In the genomic region with DNA sequence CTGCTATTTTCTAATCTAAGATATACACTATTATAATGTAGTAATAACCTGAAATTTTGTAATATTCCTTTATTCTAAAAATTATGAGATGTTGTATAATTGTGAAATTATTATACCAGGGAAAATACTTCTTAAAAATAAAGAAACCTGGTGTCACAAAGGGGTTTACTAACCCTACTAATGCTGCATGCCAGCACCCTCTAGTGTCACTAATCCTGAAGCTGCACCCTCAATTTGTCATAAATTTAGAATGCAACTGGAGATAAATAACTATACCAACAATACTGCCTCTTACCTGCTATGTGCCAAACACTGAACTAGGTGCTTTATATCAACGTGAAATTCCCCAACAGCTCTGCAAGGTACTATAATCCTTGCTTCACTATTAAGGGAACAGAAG, we compare ENCODE assay signal across 10 cellular contexts. TPM values are rescaled to one million over a fixed set of nuclear protein-coding genes. Genes with fewer than 3 reads are reported as not detected.
DNase-seq lines count a peak whose midpoint lies in the region; ATAC-seq and TF ChIP-seq lines count a peak whose summit lies in the region.
"Had no signal": no experiment of that assay in that cellular context is flagged by ENCODE, and none has a peak within 500 bp of the region (broad histone marks: within the 10 kb centered on the region; RNA-seq: fewer than 3 reads in every experiment).

No MANE protein-coding gene starts in this region.

- ATAC-seq in gastroesophageal sphincter: no peak

- TF ChIP-seq EP300 in gastroesophageal sphincter (IDR thresholded peaks at IDR 0.05): no peak

- H3K27ac ChIP-seq in dorsolateral prefrontal cortex (no peak overlapping the region), gastroesophageal sphincter (no peak overlapping the region)

- peaks cover 0 to under 1% (median 0%) of the 10 kb centered on the region in 3 donors for H3K4me1 ChIP-seq in gastroesophageal sphincter
- H3K4me1 ChIP-seq: Caco-2 had no signal

- H3K27ac Mint-ChIP-seq in progenitor cell of endocrine pancreas: no peak overlapping the region

- no peaks in the 10 kb centered on the region for H3K27me3 Mint-ChIP-seq in progenitor cell of endocrine pancreas

- H3K4me1 Mint-ChIP-seq in progenitor cell of endocrine pancreas (ENCODE audit: low read depth): no peaks in the 10 kb centered on the region

- 80% methylated on average over 1 of the region's 1 CpG; no CpG with 5 or more reads in 1 of the 2 donors for WGBS in gastroesophageal sphincter (ENCODE audit: low coverage in 1 of 2), 2 donors

- intact Hi-C loops in dorsolateral prefrontal cortex (cut with DNase I): loop anchor here (2.0 to 5.0 kb wide), 4 partner anchors 44 to 184 kb away; a partner anchor contains a TSS

- H3K9me3 ChIP-seq in gastroesophageal sphincter: no peaks in the 10 kb centered on the region
- H3K9me3 ChIP-seq: Caco-2 had no signal

- peaks cover 8% of the 10 kb centered on the region for H3K36me3 Mint-ChIP-seq in progenitor cell of endocrine pancreas (ENCODE audit: insufficient read depth)

- no peak for TF ChIP-seq POLR2A in gastroesophageal sphincter (IDR thresholded peaks at IDR 0.05)

- H3K36me3 ChIP-seq in gastroesophageal sphincter: peaks cover 3 to 73% of the 10 kb centered on the region in 2 donors

- H3K4me3 ChIP-seq in dorsolateral prefrontal cortex (no peak overlapping the region), gastroesophageal sphincter (no peak overlapping the region)

- H3K27me3 ChIP-seq in dorsolateral prefrontal cortex (no peaks in the 10 kb centered on the region), gastroesophageal sphincter (no peaks in the 10 kb centered on the region)

- DNase-seq in NCI-H2196 treated with DMSO at 0.1 percent for 48 hours (lab: John Stamatoyannopoulos, UW; ENCODE audit: unreplicated experiment) (peak; percentile 1), NCI-H2196 (lab: John Stamatoyannopoulos, UW; ENCODE audit: unreplicated experiment) (no peak), NCI-H2171 (lab: John Stamatoyannopoulos, UW) (peak; percentile 5), dorsolateral prefrontal cortex (peak in 1 of 10 donors; percentile 18), progenitor cell of endocrine pancreas (ENCODE audit: low spot score, unreplicated experiment) (no peak), NCI-H1436 treated with DMSO at 0.1 percent for 48 hours (lab: John Stamatoyannopoulos, UW) (no peak)
- no peak for DNase-seq in stimulated activated naive CD4-positive, alpha-beta T cell treated with Interleukin-2 at 50 U/mL for 16 hours (lab: John Stamatoyannopoulos, UW)
- DNase-seq: amniotic stem cell had no signal

- H3K9me3 Mint-ChIP-seq in progenitor cell of endocrine pancreas (ENCODE audit: low read depth): no peaks in the 10 kb centered on the region

- TF ChIP-seq CTCF in dorsolateral prefrontal cortex (IDR thresholded peaks at IDR 0.05 in 54 of 56, conservative IDR thresholded peaks at IDR 0.05 in 2 of 56; ENCODE audit: low read depth in 1 of 56, partially characterized antibody in 56 of 56): peak; percentile 15 to 84 (median 58)
- peak; percentile 55 for TF ChIP-seq CTCF in progenitor cell of endocrine pancreas (IDR thresholded peaks at IDR 0.05; ENCODE audit: unreplicated experiment)
- peak in 1 of 4 experiments; percentile 17 for TF ChIP-seq CTCF in gastroesophageal sphincter (IDR thresholded peaks at IDR 0.05)

- no peak overlapping the region for H3K4me3 Mint-ChIP-seq in progenitor cell of endocrine pancreas (ENCODE audit: low read depth)

RNA-seq across cellular contexts. Expression of a gene that starts 30.8 kb away (rescaled TPM):
- 100 to 1,000 TPM in 1 of 120 experiments, 10 to 100 TPM in 119; 52.7 to 101 (median 73.9) TPM for total RNA-seq in dorsolateral prefrontal cortex
- total RNA-seq in progenitor cell of endocrine pancreas: 140 and 152 TPM in 2 replicates
- 100 to 1,000 TPM in 3 of 4 donors, 10 to 100 TPM in 1; 88.6 to 121 (median 114) TPM for total RNA-seq in gastroesophageal sphincter

RNA-seq across cellular contexts. Expression of a gene that starts 42.3 kb away (rescaled TPM):
- total RNA-seq in dorsolateral prefrontal cortex (10 to 100 TPM in 1 of 120 experiments, 1 to 10 TPM in 119; 1.8 to 14.6 (median 4.2) TPM), progenitor cell of endocrine pancreas (0.58 and 0.60 TPM in 2 replicates), gastroesophageal sphincter (under 1 TPM in 2 of 4 donors, not detected in 2; 0.20 to 0.31 TPM)

Comparison
In these comparisons a context has a peak if more than half of its experiments do, and no peak if none do; other contexts are left out.
1. DNase-seq: peak in NCI-H2196 treated with DMSO at 0.1 percent for 48 hours (single experiment) and NCI-H2171 (single experiment); none in NCI-H2196 (single experiment), progenitor cell of endocrine pancreas (single experiment), NCI-H1436 treated with DMSO at 0.1 percent for 48 hours (single experiment) and stimulated activated naive CD4-positive, alpha-beta T cell treated with Interleukin-2 at 50 U/mL for 16 hours (single experiment).